8 cellular contexts compared by ENCODE assay signal in the genomic region with DNA sequence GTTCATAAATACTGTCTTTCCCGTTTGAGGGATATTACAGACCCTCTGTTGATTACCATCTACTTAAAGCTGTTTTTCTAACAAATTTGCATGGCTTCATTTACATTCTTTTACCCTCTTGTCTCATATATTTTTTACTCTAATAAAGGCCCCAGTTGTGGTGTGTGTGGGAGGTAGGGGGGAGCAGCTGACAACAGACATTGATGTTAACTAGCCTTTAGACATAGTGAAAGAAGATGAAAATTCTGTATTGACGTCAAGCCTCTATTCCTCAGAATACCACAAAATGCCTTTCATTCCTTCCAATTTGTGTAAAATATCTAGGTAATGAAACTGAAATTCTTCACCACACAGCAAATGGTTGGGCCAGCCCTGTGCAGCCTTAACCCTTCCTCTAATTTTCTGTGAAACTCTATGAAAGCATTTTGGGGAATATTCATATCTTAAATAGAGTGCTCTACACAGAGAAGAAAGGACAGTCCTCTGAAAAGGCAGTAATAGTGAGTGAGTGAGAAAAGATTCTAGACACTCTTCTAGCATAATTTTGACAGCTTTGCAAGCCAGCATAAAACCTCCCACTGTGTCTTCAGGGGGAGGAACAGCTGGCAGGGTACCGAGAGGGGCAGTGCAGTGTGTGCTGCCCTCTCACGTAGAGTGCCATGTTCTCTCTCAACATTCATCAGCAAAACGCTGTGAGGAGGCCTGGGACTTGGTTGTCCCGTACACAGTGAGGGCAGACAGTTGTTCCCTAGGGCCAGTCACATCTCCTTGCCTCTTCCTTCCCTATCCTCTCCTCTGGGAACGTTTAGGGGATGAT. TPM values are rescaled to one million over a fixed set of nuclear protein-coding genes. Genes with fewer than 3 reads are reported as not detected.
DNase-seq lines count a peak whose midpoint lies in the region; ATAC-seq, FAIRE-seq and TF ChIP-seq lines count a peak whose summit lies in the region.

No MANE protein-coding gene starts in this region.

- DNase-seq in astrocyte (ENCODE audit: low read depth) = peak; percentile 95
- no peak for DNase-seq in gastrocnemius medialis
- no peak for DNase-seq in ureter (ENCODE audit: low spot score)
- no peak for DNase-seq in PC-9
- no peak for DNase-seq in HEK293T (ENCODE audit: extremely low spot score)
- DNase-seq in NCI-H2029 (lab: John Stamatoyannopoulos, UW) = no peak

- H3K4me3 ChIP-seq in astrocyte (ENCODE audit: insufficient read depth, low read depth, low read length) (peak overlapping the region; percentile 3), gastrocnemius medialis (no peak overlapping the region), PC-9 (no peak overlapping the region)

- TF ChIP-seq CTCF in astrocyte (IDR thresholded peaks at IDR 0.05; ENCODE audit: insufficient read depth, low read depth, low read length) (no peak), gastrocnemius medialis (IDR thresholded peaks at IDR 0.05 in 4 of 5, conservative IDR thresholded peaks at IDR 0.05 in 1 of 5) (no peak), PC-9 (conservative IDR thresholded peaks at IDR 0.05) (no peak)

- FAIRE-seq in astrocyte (lab: Jason Lieb, UNC) = no peak

- intact Hi-C loops in gastrocnemius medialis (cut with DNase I; ENCODE audit: low total_unique reads) (loop anchor here (5.0 kb wide), 1 partner anchor 125 kb away; no protein-coding TSS in a partner anchor), PC-9 (cut with micrococcal nuclease; ENCODE audit: unreplicated experiment) (no loop called here)

- H3K4me1 ChIP-seq in astrocyte (ENCODE audit: insufficient read depth, low read length) = peaks cover 37% of the 10 kb centered on the region
- peaks cover 5 to 22% of the 10 kb centered on the region in 2 donors for H3K4me1 ChIP-seq in gastrocnemius medialis
- H3K4me1 ChIP-seq in PC-9 (replicated peaks; ENCODE audit: insufficient read depth) = no peaks in the 10 kb centered on the region

- in situ Hi-C loops in gastrocnemius medialis (cut with MboI; ENCODE audit: low sequenced_read_pairs in 4 of 4) = no loop called here

- CTCF ChIA-PET in PC-9 (lab: Charles Lee) (no interaction called here), HEK293T (lab: Yijun Ruan, JAX) (interaction anchor here (0.6 kb wide), 1 partner anchor 16 kb away, joined by 5 read pairs; no protein-coding TSS in a partner anchor)

- no peak for TF ChIP-seq POLR2A in gastrocnemius medialis (IDR thresholded peaks at IDR 0.05)

- POLR2A ChIA-PET in PC-9 (lab: Charles Lee; ENCODE audit: unreplicated experiment) (no interaction called here), HEK293T (lab: Yijun Ruan, JAX) (interaction anchor here (0.5 to 0.6 kb wide), 2 partner anchors 25 to 48 kb away, joined by 4 read pairs; no protein-coding TSS in a partner anchor)

- peaks cover 15% of the 10 kb centered on the region for H3K36me3 Mint-ChIP-seq in astrocyte (ENCODE audit: low read depth, unreplicated experiment)

- H3K27me3 Mint-ChIP-seq in astrocyte (ENCODE audit: low read depth, unreplicated experiment) = no peaks in the 10 kb centered on the region

- peak overlapping the region; percentile 0 for H3K4me3 Mint-ChIP-seq in astrocyte (ENCODE audit: unreplicated experiment)

- peak overlapping the region; percentile 94 for H3K27ac ChIP-seq in astrocyte (ENCODE audit: low read depth, low read length)
- H3K27ac ChIP-seq in gastrocnemius medialis = peak overlapping the region; percentile 1 to 35 (median 16)
- H3K27ac ChIP-seq in PC-9 = no peak overlapping the region

- H3K79me2 ChIP-seq in astrocyte (ENCODE audit: insufficient read depth, low read length) (peaks cover 46% of the 10 kb centered on the region), PC-9 (ENCODE audit: low read depth) (no peaks in the 10 kb centered on the region)

- H3F3A ChIP-seq in PC-9 (ENCODE audit: insufficient read depth, low read depth) = peaks cover 7% of the 10 kb centered on the region; the same call in 1 of the 2 replicates

- BruUV-seq in PC-9 (replicated peaks; lab: Mats Ljungman, UMichigan) = no TSS peak

- H2AFZ ChIP-seq in astrocyte (ENCODE audit: low read depth, low read length) (no peak overlapping the region), PC-9 (no peak overlapping the region)

- H3K9ac ChIP-seq in astrocyte (ENCODE audit: low read length) = peak overlapping the region; percentile 77

- no peaks in the 10 kb centered on the region for H3K9me3 Mint-ChIP-seq in astrocyte (ENCODE audit: unreplicated experiment)

- H3K9me3 ChIP-seq in astrocyte (ENCODE audit: insufficient read depth, low read depth, low read length) (no peaks in the 10 kb centered on the region), gastrocnemius medialis (no peaks in the 10 kb centered on the region), PC-9 (ENCODE audit: insufficient read depth, low read depth) (no peaks in the 10 kb centered on the region)

- H4K20me1 ChIP-seq in astrocyte (ENCODE audit: insufficient read depth, low read length) (peaks cover 2% of the 10 kb centered on the region), PC-9 (ENCODE audit: insufficient read depth) (no peaks in the 10 kb centered on the region)

- peaks cover 42% of the 10 kb centered on the region for H3K4me1 Mint-ChIP-seq in astrocyte (ENCODE audit: low read depth, unreplicated experiment)

- H3K27me3 ChIP-seq in astrocyte (ENCODE audit: insufficient read depth, low read length) (no peaks in the 10 kb centered on the region), gastrocnemius medialis (no peaks in the 10 kb centered on the region), PC-9 (ENCODE audit: insufficient read depth, low read depth) (no peaks in the 10 kb centered on the region)

- peaks cover 29% of the 10 kb centered on the region for H3K36me3 ChIP-seq in astrocyte (ENCODE audit: insufficient read depth, low read length)
- peaks cover 0 to 2% of the 10 kb centered on the region in 2 donors for H3K36me3 ChIP-seq in gastrocnemius medialis
- H3K36me3 ChIP-seq in PC-9 (ENCODE audit: low read depth) = peaks cover 5% of the 10 kb centered on the region

- peak; percentile 52 for ATAC-seq in GM19023 (IDR thresholded peaks at IDR 0.05; ENCODE audit: unreplicated experiment)
- ATAC-seq in HG03280 (IDR thresholded peaks at IDR 0.05; ENCODE audit: unreplicated experiment) = peak; percentile 65
- ATAC-seq in gastrocnemius medialis = no peak

- H3K9me2 ChIP-seq in PC-9 (ENCODE audit: insufficient read depth) = no peaks in the 10 kb centered on the region

- H3K4me2 ChIP-seq in astrocyte (ENCODE audit: low read length) (peak overlapping the region; percentile 71), PC-9 (no peak overlapping the region)

- peak overlapping the region; percentile 95 for H3K27ac Mint-ChIP-seq in astrocyte (ENCODE audit: unreplicated experiment)

TF ChIP-seq in HEK293T, 16 proteins besides CTCF, POLR2A, EP300 and RAD21:
- TF ChIP-seq, protein P1, sequence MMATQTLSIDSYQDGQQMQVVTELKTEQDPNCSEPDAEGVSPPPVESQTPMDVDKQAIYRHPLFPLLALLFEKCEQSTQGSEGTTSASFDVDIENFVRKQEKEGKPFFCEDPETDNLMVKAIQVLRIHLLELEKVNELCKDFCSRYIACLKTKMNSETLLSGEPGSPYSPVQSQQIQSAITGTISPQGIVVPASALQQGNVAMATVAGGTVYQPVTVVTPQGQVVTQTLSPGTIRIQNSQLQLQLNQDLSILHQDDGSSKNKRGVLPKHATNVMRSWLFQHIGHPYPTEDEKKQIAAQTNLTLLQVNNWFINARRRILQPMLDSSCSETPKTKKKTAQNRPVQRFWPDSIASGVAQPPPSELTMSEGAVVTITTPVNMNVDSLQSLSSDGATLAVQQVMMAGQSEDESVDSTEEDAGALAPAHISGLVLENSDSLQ (IDR thresholded peaks at IDR 0.05) = no peak
- TF ChIP-seq SP1 (IDR thresholded peaks at IDR 0.05) (no peak), LEF1 (IDR thresholded peaks at IDR 0.05; ENCODE audit: borderline replicate concordance) (no peak), SUZ12 (IDR thresholded peaks at IDR 0.05) (no peak), HDGF (IDR thresholded peaks at IDR 0.05; ENCODE audit: borderline replicate concordance) (no peak), FOXM1 (IDR thresholded peaks at IDR 0.05; ENCODE audit: borderline replicate concordance) (no peak), FOXA1 (IDR thresholded peaks at IDR 0.05) (no peak), L3MBTL2 (conservative IDR thresholded peaks at IDR 0.05) (no peak), TARDBP (IDR thresholded peaks at IDR 0.05) (no peak), ZNF384 (IDR thresholded peaks at IDR 0.05) (no peak), BHLHE40 (IDR thresholded peaks at IDR 0.05; ENCODE audit: borderline replicate concordance) (no peak), ELF4 (IDR thresholded peaks at IDR 0.05) (no peak), CTBP1 (IDR thresholded peaks at IDR 0.05; ENCODE audit: borderline replicate concordance) (no peak), FOXK2 (IDR thresholded peaks at IDR 0.05) (no peak), ARNT (IDR thresholded peaks at IDR 0.05) (no peak), NFRKB (IDR thresholded peaks at IDR 0.05) (no peak)

RNA-seq across cellular contexts. Expression of a gene that starts 20.1 kb away (rescaled TPM):
- total RNA-seq in astrocyte = 115 and 118 TPM in 2 replicates
- 1 to 10 TPM; 5.4 to 9.2 (median 7.3) TPM for total RNA-seq in gastrocnemius medialis
- 55.6 TPM for total RNA-seq in ureter
- total RNA-seq in PC-9 (2021) = 33.0 and 41.7 TPM in 2 replicates

Comparison
In these comparisons a context has a peak if more than half of its experiments do, and no peak if none do; other contexts are left out.
1. ATAC-seq: peak in GM19023 (single experiment) and HG03280 (single experiment); none in gastrocnemius medialis (0 of 2).